In the genomic region with DNA sequence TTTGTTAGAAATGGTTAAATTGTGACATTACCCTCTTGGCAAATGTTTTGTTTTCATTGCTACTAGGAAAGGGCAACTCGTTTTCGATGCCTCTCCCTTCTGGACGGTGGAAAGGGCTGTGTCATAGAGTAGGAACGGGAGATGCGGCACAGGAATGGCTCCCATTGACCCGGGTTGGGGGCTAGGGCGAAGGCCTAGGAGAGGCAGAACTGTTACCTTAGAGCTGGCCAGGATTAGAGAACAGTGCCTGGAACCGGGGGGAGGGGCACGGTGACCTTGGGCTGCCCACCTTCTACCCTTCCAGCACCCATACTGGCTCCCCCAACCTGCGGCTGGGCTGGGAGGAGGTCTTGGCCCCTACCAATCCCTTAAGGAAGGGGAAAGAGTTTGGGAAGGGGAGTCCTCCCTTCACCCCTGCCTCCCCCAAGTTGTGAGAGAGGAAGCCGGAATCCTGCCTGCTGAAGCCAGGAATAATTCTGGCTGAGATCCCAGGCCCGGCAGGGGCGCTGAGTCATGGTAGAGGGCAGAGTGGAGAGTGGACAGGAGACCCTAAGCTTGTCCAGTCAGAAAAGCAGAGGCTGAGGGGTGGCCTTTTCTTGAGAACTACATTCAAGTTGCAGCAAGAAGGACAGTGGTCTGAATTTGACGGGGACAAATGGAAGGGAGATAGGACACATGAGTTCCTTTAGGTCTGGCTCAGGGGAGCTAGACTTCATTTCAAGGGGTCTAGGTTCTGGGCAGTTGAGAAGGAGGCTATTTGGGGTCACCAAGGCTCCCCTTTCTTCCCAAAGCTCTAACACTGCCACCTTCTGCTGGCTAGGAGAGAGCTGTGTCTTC, we compare ENCODE assay signal across 8 cellular contexts. TPM values are rescaled to one million over a fixed set of nuclear protein-coding genes. Genes with fewer than 3 reads are reported as not detected.
DNase-seq lines count a peak whose midpoint lies in the region; ATAC-seq and TF ChIP-seq lines count a peak whose summit lies in the region.

No MANE protein-coding gene starts in this region.

- no peak for ATAC-seq in activated T-cell treated with anti-CD3 and anti-CD28 coated beads, Interleukin-2, amount 50 U/mL, for 4 hours
- no peak for ATAC-seq in T-cell (replicated peaks in 1 of 4)
- no peak for ATAC-seq in GM18502 (IDR thresholded peaks at IDR 0.05; ENCODE audit: poor library complexity, unreplicated experiment)
- ATAC-seq in GM21786 (IDR thresholded peaks at IDR 0.05; ENCODE audit: unreplicated experiment) = no peak

- peaks cover 27% of the 10 kb centered on the region for H3K79me2 ChIP-seq in neural progenitor cell (ENCODE audit: low read depth)

- peak overlapping the region; percentile 37 for H3K4me2 ChIP-seq in neural progenitor cell

- DNase-seq in activated T-cell treated with anti-CD3 and anti-CD28 coated beads, Interleukin-2, amount 50 U/mL, for 4 hours = no peak
- no peak for DNase-seq in activated T-cell treated with anti-CD3 and anti-CD28 coated beads, Interleukin-2, amount 50 U/mL, for 48 hours
- no peak for DNase-seq in T-cell
- DNase-seq in fibroblast of peridontal ligament (ENCODE audit: extremely low read depth) = peak; percentile 89
- peak; percentile 29 for DNase-seq in neural progenitor cell (ENCODE audit: low spot score)
- DNase-seq in SK-N-DZ (ENCODE audit: low spot score) = no peak

- H3K4me3 Mint-ChIP-seq in activated T-cell treated with anti-CD3 and anti-CD28 coated beads, Interleukin-2, amount 50 U/mL, for 4 hours = peak overlapping the region; percentile 29
- H3K4me3 Mint-ChIP-seq in T-cell (peak overlapping the region in 2 of 3 donors; percentile 31 to 45), neural progenitor cell (peak overlapping the region; percentile 63)

- H3K4me1 ChIP-seq in neural progenitor cell = peaks cover 26% of the 10 kb centered on the region

- no peak for TF ChIP-seq CTCF in neural progenitor cell (IDR thresholded peaks at IDR 0.05)

- no peaks in the 10 kb centered on the region for H3K27me3 ChIP-seq in neural progenitor cell

- H3K36me3 Mint-ChIP-seq in activated T-cell treated with anti-CD3 and anti-CD28 coated beads, Interleukin-2, amount 50 U/mL, for 4 hours (ENCODE audit: insufficient read depth) = peaks cover 16% of the 10 kb centered on the region
- H3K36me3 Mint-ChIP-seq in T-cell = peaks cover 12% of the 10 kb centered on the region
- peaks cover 10% of the 10 kb centered on the region for H3K36me3 Mint-ChIP-seq in neural progenitor cell

- peaks cover 98% of the 10 kb centered on the region for H4K20me1 ChIP-seq in neural progenitor cell (ENCODE audit: low read depth)

- peaks cover 68% of the 10 kb centered on the region for H3K4me1 Mint-ChIP-seq in activated T-cell treated with anti-CD3 and anti-CD28 coated beads, Interleukin-2, amount 50 U/mL, for 4 hours (ENCODE audit: low read depth)
- H3K4me1 Mint-ChIP-seq in T-cell (peaks cover 53 to 78% (median 70%) of the 10 kb centered on the region in 3 donors), neural progenitor cell (peaks cover 49% of the 10 kb centered on the region)

- H3K9me3 Mint-ChIP-seq in activated T-cell treated with anti-CD3 and anti-CD28 coated beads, Interleukin-2, amount 50 U/mL, for 4 hours = no peaks in the 10 kb centered on the region
- H3K9me3 Mint-ChIP-seq in T-cell (no peaks in the 10 kb centered on the region), neural progenitor cell (no peaks in the 10 kb centered on the region)

- H3K9me3 ChIP-seq in neural progenitor cell (ENCODE audit: low read depth) = no peaks in the 10 kb centered on the region

- no peak overlapping the region for H3K4me3 ChIP-seq in neural progenitor cell

- CTCF ChIA-PET in T-cell (lab: Charles Lee) = interaction anchor here (0.5 to 2.0 kb wide), 7 partner anchors 9 to 219 kb away, joined by 3 to 11 read pairs (median 4); no protein-coding TSS in a partner anchor

- H3F3A ChIP-seq in neural progenitor cell (ENCODE audit: low read depth) = peaks cover 38% of the 10 kb centered on the region

- H3K27me3 Mint-ChIP-seq in activated T-cell treated with anti-CD3 and anti-CD28 coated beads, Interleukin-2, amount 50 U/mL, for 4 hours (ENCODE audit: low read depth) = no peaks in the 10 kb centered on the region
- peaks cover 0 to 4% of the 10 kb centered on the region in 2 donors for H3K27me3 Mint-ChIP-seq in T-cell
- peaks cover 9% of the 10 kb centered on the region for H3K27me3 Mint-ChIP-seq in neural progenitor cell (ENCODE audit: insufficient read depth, low read depth)

- H3K36me3 ChIP-seq in neural progenitor cell = no peaks in the 10 kb centered on the region

- H3K9ac ChIP-seq in neural progenitor cell = no peak overlapping the region

- H3K27ac Mint-ChIP-seq in T-cell = peak overlapping the region; percentile 87 to 90
- H3K27ac Mint-ChIP-seq in neural progenitor cell = peak overlapping the region; percentile 79

- H3K27ac ChIP-seq in neural progenitor cell = peak overlapping the region; percentile 64

- POLR2A ChIA-PET in T-cell (lab: Charles Lee) = interaction anchor here (0.5 to 1.1 kb wide), 5 partner anchors 8 to 28 kb away, joined by 3 to 4 read pairs (median 3); partner anchors contain the start of gene LMNA (in 1 of the 2)

- no peak overlapping the region for H2AFZ ChIP-seq in neural progenitor cell (replicated peaks)

RNA-seq across cellular contexts. Expression of gene LMNA, which starts 8.2 kb away (rescaled TPM):
- total RNA-seq in activated T-cell treated with anti-CD3 and anti-CD28 coated beads, Interleukin-2, amount 50 U/mL, for 4 hours = 100 to 1,000 TPM; 113 to 162 (median 124) TPM
- total RNA-seq in T-cell (100 to 1,000 TPM in 2 of 5 donors, 10 to 100 TPM in 3; 40.3 to 970 (median 57.3) TPM), neural progenitor cell (ENCODE audit: low replicate concordance) (20.5 and 35.8 TPM in 2 replicates)
- 18.7 and 26.6 TPM in 2 replicates for polyA plus RNA-seq in SK-N-DZ (2014; cell fraction: cytosol; rRNA removed)
- 41.9 and 45.0 TPM in 2 replicates for polyA plus RNA-seq in SK-N-DZ (2014; cell fraction: nucleus; rRNA removed)

RNA-seq across cellular contexts. Expression of gene SEMA4A, which starts 30.6 kb away (rescaled TPM):
- total RNA-seq in activated T-cell treated with anti-CD3 and anti-CD28 coated beads, Interleukin-2, amount 50 U/mL, for 4 hours = 10 to 100 TPM; 31.7 to 51.5 (median 37.1) TPM
- total RNA-seq in T-cell (10 to 100 TPM in 1 of 5 donors, 1 to 10 TPM in 4; 1.5 to 12.0 (median 2.2) TPM), neural progenitor cell (ENCODE audit: low replicate concordance) (0.69 and 1.8 TPM in 2 replicates)
- 1.8 and 2.0 TPM in 2 replicates for polyA plus RNA-seq in SK-N-DZ (2014; cell fraction: cytosol; rRNA removed)
- polyA plus RNA-seq in SK-N-DZ (2014; cell fraction: nucleus; rRNA removed) = 4.1 and 5.1 TPM in 2 replicates

RNA-seq across cellular contexts. Expression of gene MEX3A, which starts 40.5 kb away (rescaled TPM):
- under 1 TPM; 0.50 to 0.66 (median 0.57) TPM for total RNA-seq in activated T-cell treated with anti-CD3 and anti-CD28 coated beads, Interleukin-2, amount 50 U/mL, for 4 hours
- total RNA-seq in T-cell = under 1 TPM; 0.03 to 0.58 (median 0.20) TPM
- total RNA-seq in neural progenitor cell (ENCODE audit: low replicate concordance) = 32.2 and 62.6 TPM in 2 replicates
- 52.8 and 57.8 TPM in 2 replicates for polyA plus RNA-seq in SK-N-DZ (2014; cell fraction: cytosol; rRNA removed)
- 24.5 and 43.5 TPM in 2 replicates for polyA plus RNA-seq in SK-N-DZ (2014; cell fraction: nucleus; rRNA removed)

Comparison
In these comparisons a context has a peak if more than half of its experiments do, and no peak if none do; other contexts are left out.
1. DNase-seq: peak in fibroblast of peridontal ligament (single experiment) and neural progenitor cell (single experiment); none in activated T-cell treated with anti-CD3 and anti-CD28 coated beads, Interleukin-2, amount 50 U/mL, for 4 hours (single experiment), activated T-cell treated with anti-CD3 and anti-CD28 coated beads, Interleukin-2, amount 50 U/mL, for 48 hours (0 of 2), T-cell (0 of 34) and SK-N-DZ (single experiment).
2. RNA of gene MEX3A, which starts 40.5 kb away (total RNA-seq): 32.2 to 62.6 TPM in neural progenitor cell; 0.50 to 0.66 TPM in activated T-cell treated with anti-CD3 and anti-CD28 coated beads, Interleukin-2, amount 50 U/mL, for 4 hours and 0.03 to 0.58 TPM in T-cell; every median in the first group is over 10 times any median in the second.
3. Peak in every context shown above with its lines, with median percentiles within 50 percentile points of each other: H3K4me3 Mint-ChIP-seq.